In genomic region chr12:124011435-124012124, GRCh38 we compare ENCODE assay signal across 32 cellular contexts.
"Had no signal": no experiment of that assay in that cellular context is flagged by ENCODE, and none has a peak within 500 bp of the region (broad histone marks: within the 10 kb centered on the region; RNA-seq: fewer than 3 reads in every experiment).

No MANE protein-coding gene starts in this region.

- H3K4me3 ChIP-seq: ascending aorta, cardiac muscle cell had no signal

- H3K27ac ChIP-seq: ascending aorta, cardiac muscle cell, VCaP had no signal

- DNase-seq: activated B cell treated with CpG ODN at 0.5 μM for 24 hours; activated CD4-positive, alpha-beta memory T cell treated with anti-CD3 and anti-CD28 coated beads for 36 hours; activated CD4-positive, alpha-beta T cell treated with anti-CD3 and anti-CD28 coated beads for 4 hours; activated CD4-positive, alpha-beta T cell treated with anti-CD3 and anti-CD28 coated beads, Interleukin-2, amount 10 ng/mL, durations not matched to agents 24 days and 14 days; activated CD4-positive, alpha-beta T cell treated with anti-CD3 and anti-CD28 coated beads, Interleukin-2, amount 50 U/mL, for 1 hour; activated CD4-positive, alpha-beta T cell treated with anti-CD3 and anti-CD28 coated beads, Interleukin-2, amount 50 U/mL, for 4 hours; activated CD4-positive, CD25-positive, alpha-beta regulatory T cell treated with anti-CD3 and anti-CD28 coated beads, Interleukin-2, amount 50 U/mL, for 72 hours; activated CD8-positive, alpha-beta memory T cell treated with anti-CD3 and anti-CD28 coated beads, Interleukin-2, amount 50 U/mL, for 4 hours; activated CD8-positive, alpha-beta T cell treated with anti-CD3 and anti-CD28 coated beads for 36 hours; activated effector memory CD4-positive, alpha-beta T cell treated with anti-CD3 and anti-CD28 coated beads, Interleukin-2, amount 50 U/mL, for 16 hours; activated gamma-delta T cell treated with Interleukin-2 at 50 U/mL for 16 hours; activated naive CD4-positive, alpha-beta T cell; activated naive CD4-positive, alpha-beta T cell treated with anti-CD3 and anti-CD28 coated beads, Interleukin-2, amount 10 ng/mL, durations not matched to agents 7 days and 5 days; activated naive CD8-positive, alpha-beta T cell treated with anti-CD3 and anti-CD28 coated beads, Interleukin-2, amount 10 ng/mL, durations not matched to agents 7 days and 5 days; activated naive CD8-positive, alpha-beta T cell treated with anti-CD3 and anti-CD28 coated beads, Interleukin-2, amount 50 U/mL, for 24 hours; activated T-cell treated with anti-CD3 and anti-CD28 coated beads for 4 hours; activated T-cell treated with anti-CD3 and anti-CD28 coated beads, Interleukin-2, amount 50 U/mL, for 1 hour; activated T-cell treated with anti-CD3 and anti-CD28 coated beads, Interleukin-2, amount 50 U/mL, for 4 hours; activated T-cell treated with anti-CD3 and anti-CD28 coated beads, Interleukin-2, amount 50 U/mL, for 72 hours; amygdala; anterior cingulate cortex; caudate nucleus; cerebellar nuclear complex; T-cell; T-helper 2 cell; T-helper 9 cell had no signal

- ATAC-seq: activated CD8-positive, alpha-beta T cell treated with anti-CD3 and anti-CD28 coated beads for 36 hours; activated naive CD8-positive, alpha-beta T cell treated with anti-CD3 and anti-CD28 coated beads, Interleukin-2, amount 50 U/mL, for 24 hours; activated T-cell treated with anti-CD3 and anti-CD28 coated beads, Interleukin-2, amount 50 U/mL, for 4 hours; activated T-cell treated with anti-CD3 and anti-CD28 coated beads, Interleukin-2, amount 50 U/mL, for 72 hours; activated T-helper 17 cell treated with anti-CD3 and anti-CD28 coated beads, Interleukin-2, amount 50 U/mL, for 72 hours; T-cell had no signal

- H3K4me1 ChIP-seq: ascending aorta had no signal

- H3K9me3 ChIP-seq: ascending aorta had no signal

- FAIRE-seq: bronchial epithelial cell, TTC549 had no signal

- H3K27me3 ChIP-seq: ascending aorta, cardiac muscle cell had no signal
